Comparison of ENCODE assay signal across 35 cellular contexts in genomic region chr14:90864741-90865140, GRCh38.
"Had no signal": no experiment of that assay in that cellular context is flagged by ENCODE, and none has a peak within 500 bp of the region (broad histone marks: within the 10 kb centered on the region; RNA-seq: fewer than 3 reads in every experiment).

No MANE protein-coding gene starts in this region.

- H3K36me3 ChIP-seq: adrenal gland, brain microvascular endothelial cell, breast epithelium, WERI-Rb-1 had no signal

- H3K27me3 ChIP-seq: adrenal gland, body of pancreas, brain microvascular endothelial cell, breast epithelium had no signal

- H3K36me3 Mint-ChIP-seq: activated naive CD4-positive, alpha-beta T cell treated with anti-CD3 and anti-CD28 coated beads, Interleukin-2, amount 50 U/mL, for 72 hours; WTC11 had no signal

- H3K4me1 ChIP-seq: adrenal gland, body of pancreas, breast epithelium had no signal

- H3K9me3 ChIP-seq: adrenal gland, body of pancreas, breast epithelium had no signal

- H3K9me3 Mint-ChIP-seq: activated CD4-positive, alpha-beta memory T cell treated with anti-CD3 and anti-CD28 coated beads, Interleukin-2, amount 10 ng/mL, durations not matched to agents 7 days and 5 days; activated CD4-positive, alpha-beta T cell treated with anti-CD3 and anti-CD28 coated beads, Interleukin-2, amount 10 ng/mL, durations not matched to agents 7 days and 5 days; activated naive CD4-positive, alpha-beta T cell treated with anti-CD3 and anti-CD28 coated beads for 36 hours; activated naive CD4-positive, alpha-beta T cell treated with anti-CD3 and anti-CD28 coated beads, Interleukin-2, amount 50 U/mL, for 72 hours; activated naive CD8-positive, alpha-beta T cell treated with anti-CD3 and anti-CD28 coated beads for 36 hours; activated T-cell treated with anti-CD3 and anti-CD28 coated beads, Interleukin-2, amount 50 U/mL, for 24 hours; T-helper 1 cell treated with Interleukin-12 subunit alpha and Interleukin-12 subunit beta and Interleukin-4 antibody, amounts not matched to agents 30 μg/mL and 1 μg/mL, for 36 hours; T-helper 2 cell treated with Interferon-gamma antibody and Interleukin-4, amounts not matched to agents 5 μg/mL and 100 μg/mL, for 36 hours; WTC11 had no signal

- H3K4me3 ChIP-seq: adrenal gland, body of pancreas, breast epithelium had no signal

- ATAC-seq: activated CD4-positive, alpha-beta T cell treated with anti-CD3 and anti-CD28 coated beads for 36 hours; activated CD8-positive, alpha-beta memory T cell treated with anti-CD3 and anti-CD28 coated beads, Interleukin-2, amount 10 ng/mL, durations not matched to agents 7 days and 5 days; activated CD8-positive, alpha-beta T cell treated with anti-CD3 and anti-CD28 coated beads, Interleukin-2, amount 10 ng/mL, durations not matched to agents 7 days and 5 days; activated naive CD4-positive, alpha-beta T cell treated with anti-CD3 and anti-CD28 coated beads, Interleukin-2, amount 50 U/mL, for 72 hours; body of pancreas; WTC11 had no signal

- H3K27ac ChIP-seq: adrenal gland, body of pancreas, brain microvascular endothelial cell, breast epithelium, WERI-Rb-1 had no signal

- H3K4me1 Mint-ChIP-seq: activated CD4-positive, alpha-beta memory T cell treated with anti-CD3 and anti-CD28 coated beads, Interleukin-2, amount 10 ng/mL, durations not matched to agents 7 days and 5 days; activated CD4-positive, alpha-beta T cell treated with anti-CD3 and anti-CD28 coated beads for 36 hours; activated CD4-positive, alpha-beta T cell treated with anti-CD3 and anti-CD28 coated beads, Interleukin-2, amount 10 ng/mL, durations not matched to agents 7 days and 5 days; activated naive CD8-positive, alpha-beta T cell treated with anti-CD3 and anti-CD28 coated beads for 36 hours had no signal

- H3K4me3 Mint-ChIP-seq: activated CD4-positive, alpha-beta memory T cell treated with anti-CD3 and anti-CD28 coated beads, Interleukin-2, amount 10 ng/mL, durations not matched to agents 7 days and 5 days; activated CD4-positive, alpha-beta T cell treated with anti-CD3 and anti-CD28 coated beads for 36 hours; activated CD4-positive, alpha-beta T cell treated with anti-CD3 and anti-CD28 coated beads, Interleukin-2, amount 10 ng/mL, durations not matched to agents 7 days and 5 days; activated CD8-positive, alpha-beta memory T cell treated with anti-CD3 and anti-CD28 coated beads, Interleukin-2, amount 10 ng/mL, durations not matched to agents 7 days and 5 days; activated CD8-positive, alpha-beta T cell treated with anti-CD3 and anti-CD28 coated beads, Interleukin-2, amount 10 ng/mL, durations not matched to agents 7 days and 5 days; activated naive CD4-positive, alpha-beta T cell treated with anti-CD3 and anti-CD28 coated beads for 36 hours; activated naive CD8-positive, alpha-beta T cell treated with anti-CD3 and anti-CD28 coated beads for 36 hours; activated T-cell treated with anti-CD3 and anti-CD28 coated beads, Interleukin-2, amount 50 U/mL, for 24 hours; T-helper 1 cell treated with Interleukin-12 subunit alpha and Interleukin-12 subunit beta and Interleukin-4 antibody, amounts not matched to agents 30 μg/mL and 1 μg/mL, for 36 hours; T-helper 2 cell treated with Interferon-gamma antibody and Interleukin-4, amounts not matched to agents 5 μg/mL and 100 μg/mL, for 36 hours; WTC11 had no signal

- DNase-seq: activated CD4-positive, alpha-beta memory T cell treated with anti-CD3 and anti-CD28 coated beads, Interleukin-2, amount 10 ng/mL, durations not matched to agents 7 days and 5 days; activated CD4-positive, alpha-beta T cell treated with anti-CD3 and anti-CD28 coated beads for 1 hour; activated CD4-positive, alpha-beta T cell treated with anti-CD3 and anti-CD28 coated beads for 36 hours; activated CD4-positive, alpha-beta T cell treated with anti-CD3 and anti-CD28 coated beads for 48 hours; activated CD4-positive, alpha-beta T cell treated with anti-CD3 and anti-CD28 coated beads, Interleukin-2, amount 10 ng/mL, durations not matched to agents 7 days and 5 days; activated CD4-positive, alpha-beta T cell treated with anti-CD3 and anti-CD28 coated beads, Interleukin-2, amount 50 U/mL, for 48 hours; activated CD4-positive, CD25-positive, alpha-beta regulatory T cell; activated CD8-positive, alpha-beta memory T cell treated with anti-CD3 and anti-CD28 coated beads for 24 hours; activated CD8-positive, alpha-beta memory T cell treated with anti-CD3 and anti-CD28 coated beads, Interleukin-2, amount 10 ng/mL, durations not matched to agents 7 days and 5 days; activated CD8-positive, alpha-beta memory T cell treated with anti-CD3 and anti-CD28 coated beads, Interleukin-2, amount 50 U/mL, for 48 hours; activated CD8-positive, alpha-beta T cell treated with anti-CD3 and anti-CD28 coated beads, Interleukin-2, amount 10 ng/mL, durations not matched to agents 7 days and 5 days; activated effector memory CD4-positive, alpha-beta T cell treated with anti-CD3 and anti-CD28 coated beads, Interleukin-2, amount 50 U/mL, for 16 hours; activated gamma-delta T cell treated with Interleukin-2 at 50 U/mL for 16 hours; activated naive CD4-positive, alpha-beta T cell; activated naive CD4-positive, alpha-beta T cell treated with anti-CD3 and anti-CD28 coated beads for 36 hours; activated naive CD4-positive, alpha-beta T cell treated with anti-CD3 and anti-CD28 coated beads, Interleukin-2, amount 50 U/mL, for 16 hours; activated naive CD8-positive, alpha-beta T cell treated with anti-CD3 and anti-CD28 coated beads for 36 hours; activated T-cell treated with anti-CD3 and anti-CD28 coated beads, Interleukin-2, amount 50 U/mL, for 24 hours; activated T-cell treated with anti-CD3 and anti-CD28 coated beads, Interleukin-2, amount 50 U/mL, for 48 hours; adrenal gland; amniotic stem cell; aorta; body of pancreas; brain microvascular endothelial cell; central memory CD4-positive, alpha-beta T cell; T-helper 2 cell; T-helper 9 cell; WERI-Rb-1 had no signal

- FAIRE-seq: astrocyte, colon had no signal

- H3K27ac Mint-ChIP-seq: activated CD4-positive, alpha-beta memory T cell treated with anti-CD3 and anti-CD28 coated beads, Interleukin-2, amount 10 ng/mL, durations not matched to agents 7 days and 5 days; activated CD4-positive, alpha-beta T cell treated with anti-CD3 and anti-CD28 coated beads for 36 hours; activated CD4-positive, alpha-beta T cell treated with anti-CD3 and anti-CD28 coated beads, Interleukin-2, amount 10 ng/mL, durations not matched to agents 7 days and 5 days; activated CD8-positive, alpha-beta memory T cell treated with anti-CD3 and anti-CD28 coated beads, Interleukin-2, amount 10 ng/mL, durations not matched to agents 7 days and 5 days; activated CD8-positive, alpha-beta T cell treated with anti-CD3 and anti-CD28 coated beads, Interleukin-2, amount 10 ng/mL, durations not matched to agents 7 days and 5 days; activated naive CD4-positive, alpha-beta T cell treated with anti-CD3 and anti-CD28 coated beads for 36 hours; activated naive CD4-positive, alpha-beta T cell treated with anti-CD3 and anti-CD28 coated beads, Interleukin-2, amount 50 U/mL, for 72 hours; activated naive CD8-positive, alpha-beta T cell treated with anti-CD3 and anti-CD28 coated beads for 36 hours; T-helper 1 cell treated with Interleukin-12 subunit alpha and Interleukin-12 subunit beta and Interleukin-4 antibody, amounts not matched to agents 30 μg/mL and 1 μg/mL, for 36 hours; T-helper 2 cell treated with Interferon-gamma antibody and Interleukin-4, amounts not matched to agents 5 μg/mL and 100 μg/mL, for 36 hours; WTC11 had no signal
